ENCODE assay signal across 1 cellular context in the genomic region with DNA sequence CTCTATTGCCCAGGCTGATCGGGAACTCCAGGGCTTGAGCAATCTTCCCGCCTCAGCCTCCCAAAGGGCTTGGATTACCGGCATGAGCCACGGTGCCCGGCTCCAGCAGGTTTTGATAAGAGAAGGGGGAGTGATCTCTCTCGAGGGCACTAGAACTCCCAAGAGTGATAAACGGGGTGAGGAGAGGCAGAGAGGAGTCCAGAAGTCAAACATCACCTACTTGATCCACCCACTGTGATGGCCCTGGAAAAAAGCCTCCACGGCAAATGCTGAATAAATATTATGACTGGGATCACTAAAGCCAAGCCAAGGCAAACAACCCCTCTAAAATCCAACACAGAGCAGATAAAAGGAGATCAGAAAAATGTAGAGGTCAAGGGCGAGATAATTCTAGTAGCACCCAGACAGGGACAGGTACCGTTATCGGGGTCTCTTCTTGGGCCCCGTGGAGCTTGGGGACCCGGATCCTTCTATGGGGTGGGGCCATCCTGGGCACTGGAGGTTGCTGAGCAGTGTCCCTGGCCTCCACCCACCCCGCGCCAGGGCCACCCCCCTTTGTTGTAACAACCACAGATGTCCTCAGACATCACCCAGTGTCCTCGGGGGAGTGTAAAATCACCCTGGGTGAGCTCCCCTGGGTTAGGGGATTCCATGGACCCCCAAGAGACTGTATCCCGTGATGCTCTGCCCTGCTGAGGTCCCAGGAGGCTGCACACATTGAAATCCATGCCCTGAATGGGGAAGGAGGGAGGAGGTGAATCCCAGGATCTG.
A peak's percentile ranks its signal among the peaks of the same experiment; 100 is the strongest.
TF ChIP-seq lines count a peak whose summit lies in the region.

No MANE protein-coding gene starts in this region.

TF ChIP-seq in HepG2, 621 proteins besides CTCF, POLR2A, EP300 and RAD21 (continued from another document and continues in another):
- TF ChIP-seq, protein P1, sequence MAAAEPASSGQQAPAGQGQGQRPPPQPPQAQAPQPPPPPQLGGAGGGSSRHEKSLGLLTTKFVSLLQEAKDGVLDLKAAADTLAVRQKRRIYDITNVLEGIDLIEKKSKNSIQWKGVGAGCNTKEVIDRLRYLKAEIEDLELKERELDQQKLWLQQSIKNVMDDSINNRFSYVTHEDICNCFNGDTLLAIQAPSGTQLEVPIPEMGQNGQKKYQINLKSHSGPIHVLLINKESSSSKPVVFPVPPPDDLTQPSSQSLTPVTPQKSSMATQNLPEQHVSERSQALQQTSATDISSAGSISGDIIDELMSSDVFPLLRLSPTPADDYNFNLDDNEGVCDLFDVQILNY (CRISPR knock-in tag; conservative IDR thresholded peaks at IDR 0.05) = no peak
- TF ChIP-seq REL (CRISPR knock-in tag; conservative IDR thresholded peaks at IDR 0.05) (no peak), SOX13 (IDR thresholded peaks at IDR 0.05) (no peak), SOX13 (CRISPR knock-in tag; conservative IDR thresholded peaks at IDR 0.05 in 1 of 2, IDR thresholded peaks at IDR 0.05 in 1 of 2) (peak in 1 of 2 experiments; percentile 60; a peak in 2 of 4 replicates), ZNF263 (CRISPR knock-in tag; IDR thresholded peaks at IDR 0.05) (no peak), PAX8 (CRISPR knock-in tag; IDR thresholded peaks at IDR 0.05; ENCODE audit: borderline replicate concordance) (no peak), ARNTL (CRISPR knock-in tag; IDR thresholded peaks at IDR 0.05) (no peak), ZNF570 (CRISPR knock-in tag; IDR thresholded peaks at IDR 0.05; ENCODE audit: borderline replicate concordance) (no peak), FOSL1 (CRISPR knock-in tag; IDR thresholded peaks at IDR 0.05; ENCODE audit: borderline replicate concordance) (no peak), TRIM22 (IDR thresholded peaks at IDR 0.05) (no peak), NR2F6 (IDR thresholded peaks at IDR 0.05) (peak; percentile 74), NR2F6 (CRISPR knock-in tag; IDR thresholded peaks at IDR 0.05) (peak; percentile 83), GZF1 (CRISPR knock-in tag; IDR thresholded peaks at IDR 0.05) (no peak), BCL6 (CRISPR knock-in tag; IDR thresholded peaks at IDR 0.05) (peak; percentile 47; the same call in 1 of the 2 replicates), ZNF605 (CRISPR knock-in tag; IDR thresholded peaks at IDR 0.05) (no peak), MAFG (CRISPR knock-in tag; IDR thresholded peaks at IDR 0.05) (no peak), PHF21A (CRISPR knock-in tag; IDR thresholded peaks at IDR 0.05) (peak; percentile 50), ZNF781 (CRISPR knock-in tag; IDR thresholded peaks at IDR 0.05; ENCODE audit: borderline replicate concordance, not compliant biosample characterization) (no peak), FOXK2 (IDR thresholded peaks at IDR 0.05) (no peak), ZBTB42 (CRISPR knock-in tag; IDR thresholded peaks at IDR 0.05) (no peak), SNRNP70 (IDR thresholded peaks at IDR 0.05; ENCODE audit: low read depth, low read length) (no peak), TEAD3 (CRISPR knock-in tag; optimal IDR thresholded peaks at IDR 0.05; ENCODE audit: borderline replicate concordance) (peak; percentile 12), ZNF20 (CRISPR knock-in tag; IDR thresholded peaks at IDR 0.05) (no peak), MED13 (CRISPR knock-in tag; IDR thresholded peaks at IDR 0.05) (no peak), HNF4G (IDR thresholded peaks at IDR 0.05; ENCODE audit: borderline replicate concordance, low read depth, low read length) (0 out of 2 replicates have a peak, but pooled peaks have one; percentile 14), HNF4G (CRISPR knock-in tag; IDR thresholded peaks at IDR 0.05; ENCODE audit: borderline replicate concordance, low read depth) (no peak), ZFP91 (CRISPR knock-in tag; IDR thresholded peaks at IDR 0.05; ENCODE audit: borderline replicate concordance) (no peak), FOXA3 (CRISPR knock-in tag; IDR thresholded peaks at IDR 0.05) (peak; percentile 37; the same call in 1 of the 2 replicates), ADNP (CRISPR knock-in tag; IDR thresholded peaks at IDR 0.05) (no peak), ZNF562 (CRISPR knock-in tag; IDR thresholded peaks at IDR 0.05; ENCODE audit: borderline replicate concordance) (no peak), SRSF9 (IDR thresholded peaks at IDR 0.05; ENCODE audit: borderline replicate concordance, insufficient read depth, low read depth, low read length, poor library complexity, severe bottlenecking) (no peak), ZNF747 (CRISPR knock-in tag; IDR thresholded peaks at IDR 0.05; ENCODE audit: borderline replicate concordance) (no peak), DMAP1 (CRISPR knock-in tag; IDR thresholded peaks at IDR 0.05) (no peak), SUZ12 (IDR thresholded peaks at IDR 0.05; ENCODE audit: low read depth, low read length) (no peak), ZKSCAN1 (IDR thresholded peaks at IDR 0.05; ENCODE audit: low read length) (no peak), ZBTB25 (CRISPR knock-in tag; IDR thresholded peaks at IDR 0.05) (no peak), DZIP1 (CRISPR knock-in tag; IDR thresholded peaks at IDR 0.05) (no peak), MED1 (CRISPR knock-in tag; IDR thresholded peaks at IDR 0.05) (peak; percentile 44), PAXIP1 (CRISPR knock-in tag; conservative IDR thresholded peaks at IDR 0.05) (peak; percentile 46), SCMH1 (CRISPR knock-in tag; IDR thresholded peaks at IDR 0.05; ENCODE audit: borderline replicate concordance) (no peak), TBX2 (CRISPR knock-in tag; IDR thresholded peaks at IDR 0.05; ENCODE audit: borderline replicate concordance) (no peak)
- TF ChIP-seq, protein P2, sequence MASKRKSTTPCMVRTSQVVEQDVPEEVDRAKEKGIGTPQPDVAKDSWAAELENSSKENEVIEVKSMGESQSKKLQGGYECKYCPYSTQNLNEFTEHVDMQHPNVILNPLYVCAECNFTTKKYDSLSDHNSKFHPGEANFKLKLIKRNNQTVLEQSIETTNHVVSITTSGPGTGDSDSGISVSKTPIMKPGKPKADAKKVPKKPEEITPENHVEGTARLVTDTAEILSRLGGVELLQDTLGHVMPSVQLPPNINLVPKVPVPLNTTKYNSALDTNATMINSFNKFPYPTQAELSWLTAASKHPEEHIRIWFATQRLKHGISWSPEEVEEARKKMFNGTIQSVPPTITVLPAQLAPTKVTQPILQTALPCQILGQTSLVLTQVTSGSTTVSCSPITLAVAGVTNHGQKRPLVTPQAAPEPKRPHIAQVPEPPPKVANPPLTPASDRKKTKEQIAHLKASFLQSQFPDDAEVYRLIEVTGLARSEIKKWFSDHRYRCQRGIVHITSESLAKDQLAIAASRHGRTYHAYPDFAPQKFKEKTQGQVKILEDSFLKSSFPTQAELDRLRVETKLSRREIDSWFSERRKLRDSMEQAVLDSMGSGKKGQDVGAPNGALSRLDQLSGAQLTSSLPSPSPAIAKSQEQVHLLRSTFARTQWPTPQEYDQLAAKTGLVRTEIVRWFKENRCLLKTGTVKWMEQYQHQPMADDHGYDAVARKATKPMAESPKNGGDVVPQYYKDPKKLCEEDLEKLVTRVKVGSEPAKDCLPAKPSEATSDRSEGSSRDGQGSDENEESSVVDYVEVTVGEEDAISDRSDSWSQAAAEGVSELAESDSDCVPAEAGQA (IDR thresholded peaks at IDR 0.05; ENCODE audit: low read depth) = no peak
- TF ChIP-seq, protein P2 (CRISPR knock-in tag; IDR thresholded peaks at IDR 0.05; ENCODE audit: borderline replicate concordance) = no peak
